In genomic region chr15:99446565-99447496, GRCh38 we compare ENCODE assay signal across 9 cellular contexts.
DNase-seq lines count a peak whose midpoint lies in the region; ATAC-seq and TF ChIP-seq lines count a peak whose summit lies in the region.
"Had no signal": no experiment of that assay in that cellular context is flagged by ENCODE, and none has a peak within 500 bp of the region (broad histone marks: within the 10 kb centered on the region; RNA-seq: fewer than 3 reads in every experiment).

No MANE protein-coding gene starts in this region.

- no peaks in the 10 kb centered on the region for H3K36me3 ChIP-seq in BLaER1
- no peaks in the 10 kb centered on the region for H3K36me3 ChIP-seq in esophagus muscularis mucosa
- no peaks in the 10 kb centered on the region for H3K36me3 ChIP-seq in psoas muscle (ENCODE audit: insufficient read depth in 1 of 2, low read depth in 1 of 2)

- TF ChIP-seq POLR2A in esophagus muscularis mucosa (IDR thresholded peaks at IDR 0.05; ENCODE audit: low read depth) = no peak

- in situ Hi-C loops in G401 (cut with HindIII; ENCODE audit: low sequenced_read_pairs) = no loop called here

- H3K9ac ChIP-seq in BLaER1 = peak overlapping the region; percentile 64; the same call in 1 of the 2 replicates

- H3K27ac ChIP-seq in BLaER1 = peak overlapping the region; percentile 84
- no peak overlapping the region for H3K27ac ChIP-seq in esophagus muscularis mucosa (replicated peaks in 1 of 4)
- no peak overlapping the region for H3K27ac ChIP-seq in psoas muscle

- H3K4me1 ChIP-seq in BLaER1 = peaks cover 100% of the 10 kb centered on the region
- peaks cover 54 to 61% (median 58%) of the 10 kb centered on the region in 4 donors for H3K4me1 ChIP-seq in esophagus muscularis mucosa
- peaks cover 35% of the 10 kb centered on the region for H3K4me1 ChIP-seq in psoas muscle

- TF ChIP-seq CTCF in esophagus muscularis mucosa (IDR thresholded peaks at IDR 0.05) (no peak), psoas muscle (IDR thresholded peaks at IDR 0.05) (no peak)

- H3K9me3 ChIP-seq in BLaER1 = no peaks in the 10 kb centered on the region
- no peaks in the 10 kb centered on the region for H3K9me3 ChIP-seq in esophagus muscularis mucosa
- no peaks in the 10 kb centered on the region for H3K9me3 ChIP-seq in psoas muscle

- peak overlapping the region; percentile 95 for H3K4me2 ChIP-seq in BLaER1

- no peak for ATAC-seq in psoas muscle

- 94% methylated on average over 20 of the region's 35 CpGs for WGBS in esophagus muscularis mucosa
- 77 to 86% (median 78%) methylated on average over 35 of the region's 35 CpGs for WGBS in psoas muscle, 3 donors

- no peaks in the 10 kb centered on the region for H4K20me1 ChIP-seq in BLaER1

- intact Hi-C loops in esophagus muscularis mucosa (cut with DNase I) (no loop called here), psoas muscle (cut with DNase I) (loop anchor here in 1 of 2 donors (10.0 kb wide), 1 partner anchor 118 kb away; the partner anchor contains the start of gene MEF2A)

- no peak for TF ChIP-seq EP300 in esophagus muscularis mucosa (IDR thresholded peaks at IDR 0.05)

- H3K27me3 ChIP-seq in BLaER1 = no peaks in the 10 kb centered on the region
- H3K27me3 ChIP-seq in esophagus muscularis mucosa = no peaks in the 10 kb centered on the region
- H3K27me3 ChIP-seq in psoas muscle (ENCODE audit: insufficient read depth in 3 of 3, low read length in 2 of 3) = peaks cover 0 to 2% (median 0%) of the 10 kb centered on the region in 3 donors

- H3K4me3 ChIP-seq in BLaER1 = peak overlapping the region; percentile 42; the same call in 1 of the 2 replicates
- no peak overlapping the region for H3K4me3 ChIP-seq in esophagus muscularis mucosa
- no peak overlapping the region for H3K4me3 ChIP-seq in psoas muscle

- DNase-seq in G401 (ENCODE audit: low spot score) (peak; percentile 12), NCI-H345 treated with DMSO at 0.1 percent for 48 hours (lab: John Stamatoyannopoulos, UW; ENCODE audit: unreplicated experiment) (peak; percentile 43), esophagus muscularis mucosa (ENCODE audit: extremely low spot score) (peak; percentile 86), psoas muscle (no peak), mucosa of gallbladder (ENCODE audit: low spot score) (no peak), SKM-1 (lab: John Stamatoyannopoulos, UW; ENCODE audit: unreplicated experiment) (no peak)
- DNase-seq in stimulated activated CD4-positive, alpha-beta T cell treated with anti-CD3 and anti-CD28 coated beads, Interleukin-4, amount 100 ng/mL, for 24 hours = no peak
- DNase-seq: NCI-H1694 treated with DMSO at 0.1 percent for 48 hours had no signal

Comparison
In these comparisons a context has a peak if more than half of its experiments do, and no peak if none do; other contexts are left out.
1. DNase-seq: peak in G401 (single experiment), NCI-H345 treated with DMSO at 0.1 percent for 48 hours (single experiment) and esophagus muscularis mucosa (single experiment); none in psoas muscle (0 of 2), mucosa of gallbladder (single experiment), stimulated activated CD4-positive, alpha-beta T cell treated with anti-CD3 and anti-CD28 coated beads, Interleukin-4, amount 100 ng/mL, for 24 hours (single experiment) and SKM-1 (single experiment).